Comparison of ENCODE assay signal across 1 cellular context in the genomic region with DNA sequence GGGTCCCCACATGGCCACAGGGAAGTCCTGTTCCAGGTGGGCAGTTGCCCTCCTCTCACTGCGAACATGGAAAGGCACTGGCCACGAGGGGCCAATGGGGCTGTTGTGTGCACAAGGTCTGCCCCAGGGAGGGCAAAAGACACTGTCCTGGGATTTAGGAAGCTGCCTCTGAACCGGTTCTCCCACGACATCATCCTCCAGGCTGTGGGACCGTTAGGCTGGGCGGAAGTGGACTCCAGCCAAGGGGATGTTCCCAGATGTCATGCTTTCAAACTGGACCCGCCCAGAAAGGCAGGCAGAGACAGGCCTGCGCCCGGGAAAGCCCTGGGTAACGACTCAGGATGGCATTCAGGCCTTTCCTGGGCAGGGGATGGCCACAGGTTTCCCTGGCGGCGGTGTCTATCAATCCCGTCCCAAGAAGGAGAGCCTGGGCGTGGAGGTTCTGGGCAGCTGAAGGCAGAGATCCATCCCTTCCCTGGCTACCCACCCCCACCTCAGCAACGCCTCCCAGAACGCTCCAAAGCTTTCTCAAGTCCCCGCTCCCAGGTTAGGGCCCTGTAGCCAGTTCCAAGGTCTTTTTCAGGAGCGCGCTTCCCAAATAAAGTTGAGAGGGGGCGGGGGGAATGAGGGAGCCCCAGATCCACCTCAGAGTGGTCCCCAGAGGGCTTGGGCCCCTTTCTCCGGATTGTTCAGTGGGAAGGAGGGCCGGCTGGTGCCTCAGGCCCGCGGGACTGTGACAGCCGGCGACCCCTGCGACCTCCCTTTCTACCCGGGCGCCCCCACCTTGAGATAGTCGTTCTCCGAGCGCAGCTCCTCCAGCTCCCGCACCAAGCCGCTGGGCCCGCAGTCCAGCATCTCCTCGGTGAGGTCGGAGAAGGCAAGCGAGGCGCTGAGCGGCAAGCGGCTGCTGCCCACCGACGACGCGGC.
TF ChIP-seq lines count a peak whose summit lies in the region.

No MANE protein-coding gene starts in this region.

TF ChIP-seq in HepG2, 621 proteins besides CTCF, POLR2A, EP300 and RAD21 (continued from another document and continues in another):
- TF ChIP-seq, protein P1, sequence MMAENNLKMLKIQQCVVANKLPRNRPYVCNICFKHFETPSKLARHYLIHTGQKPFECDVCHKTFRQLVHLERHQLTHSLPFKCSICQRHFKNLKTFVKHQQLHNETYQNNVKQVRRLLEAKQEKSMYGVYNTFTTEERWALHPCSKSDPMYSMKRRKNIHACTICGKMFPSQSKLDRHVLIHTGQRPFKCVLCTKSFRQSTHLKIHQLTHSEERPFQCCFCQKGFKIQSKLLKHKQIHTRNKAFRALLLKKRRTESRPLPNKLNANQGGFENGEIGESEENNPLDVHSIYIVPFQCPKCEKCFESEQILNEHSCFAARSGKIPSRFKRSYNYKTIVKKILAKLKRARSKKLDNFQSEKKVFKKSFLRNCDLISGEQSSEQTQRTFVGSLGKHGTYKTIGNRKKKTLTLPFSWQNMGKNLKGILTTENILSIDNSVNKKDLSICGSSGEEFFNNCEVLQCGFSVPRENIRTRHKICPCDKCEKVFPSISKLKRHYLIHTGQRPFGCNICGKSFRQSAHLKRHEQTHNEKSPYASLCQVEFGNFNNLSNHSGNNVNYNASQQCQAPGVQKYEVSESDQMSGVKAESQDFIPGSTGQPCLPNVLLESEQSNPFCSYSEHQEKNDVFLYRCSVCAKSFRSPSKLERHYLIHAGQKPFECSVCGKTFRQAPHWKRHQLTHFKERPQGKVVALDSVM (CRISPR knock-in tag; IDR thresholded peaks at IDR 0.05): no peak
- TF ChIP-seq HNRNPL (IDR thresholded peaks at IDR 0.05; ENCODE audit: low read depth, low read length) (peak; percentile 94), NR2F2 (IDR thresholded peaks at IDR 0.05; ENCODE audit: borderline replicate concordance, low read depth) (no peak), SAP130 (CRISPR knock-in tag; IDR thresholded peaks at IDR 0.05; ENCODE audit: low read depth) (peak; percentile 94), TARDBP (CRISPR knock-in tag; IDR thresholded peaks at IDR 0.05) (peak; percentile 90), SP5 (CRISPR knock-in tag; IDR thresholded peaks at IDR 0.05; ENCODE audit: borderline replicate concordance, low read depth) (peak; percentile 80; the same call in 1 of the 2 replicates), NCOR1 (IDR thresholded peaks at IDR 0.05; ENCODE audit: borderline replicate concordance, low read length) (no peak), KDM5B (CRISPR knock-in tag; IDR thresholded peaks at IDR 0.05; ENCODE audit: borderline replicate concordance) (peak; percentile 19; the same call in 1 of the 2 replicates), ZSCAN20 (CRISPR knock-in tag; IDR thresholded peaks at IDR 0.05; ENCODE audit: borderline replicate concordance) (0 out of 2 replicates have a peak, but pooled peaks have one; percentile 24), ZSCAN29 (CRISPR knock-in tag; conservative IDR thresholded peaks at IDR 0.05) (peak; percentile 33; the same call in 1 of the 2 replicates), HNF4G (IDR thresholded peaks at IDR 0.05; ENCODE audit: borderline replicate concordance, low read depth, low read length) (0 out of 2 replicates have a peak, but pooled peaks have one; percentile 41), HNF4G (CRISPR knock-in tag; IDR thresholded peaks at IDR 0.05; ENCODE audit: borderline replicate concordance, low read depth) (no peak), ZNF883 (CRISPR knock-in tag; IDR thresholded peaks at IDR 0.05; ENCODE audit: not compliant biosample characterization) (peak; percentile 70), KMT2B (CRISPR knock-in tag; IDR thresholded peaks at IDR 0.05) (peak; percentile 77), ZNF260 (CRISPR knock-in tag; IDR thresholded peaks at IDR 0.05; ENCODE audit: borderline replicate concordance, low read depth) (no peak), XRCC5 (optimal IDR thresholded peaks at IDR 0.05; ENCODE audit: low read length) (peak; percentile 37), RCOR2 (CRISPR knock-in tag; IDR thresholded peaks at IDR 0.05) (peak; percentile 55; the same call in 1 of the 2 replicates), ZNF12 (CRISPR knock-in tag; IDR thresholded peaks at IDR 0.05) (no peak), ZNF564 (CRISPR knock-in tag; IDR thresholded peaks at IDR 0.05) (0 out of 2 replicates have a peak, but pooled peaks have one; percentile 17), ZNF891 (CRISPR knock-in tag; IDR thresholded peaks at IDR 0.05) (peak; percentile 61), MED13 (CRISPR knock-in tag; IDR thresholded peaks at IDR 0.05) (0 out of 2 replicates have a peak, but pooled peaks have one; percentile 50)
- TF ChIP-seq, protein P2, sequence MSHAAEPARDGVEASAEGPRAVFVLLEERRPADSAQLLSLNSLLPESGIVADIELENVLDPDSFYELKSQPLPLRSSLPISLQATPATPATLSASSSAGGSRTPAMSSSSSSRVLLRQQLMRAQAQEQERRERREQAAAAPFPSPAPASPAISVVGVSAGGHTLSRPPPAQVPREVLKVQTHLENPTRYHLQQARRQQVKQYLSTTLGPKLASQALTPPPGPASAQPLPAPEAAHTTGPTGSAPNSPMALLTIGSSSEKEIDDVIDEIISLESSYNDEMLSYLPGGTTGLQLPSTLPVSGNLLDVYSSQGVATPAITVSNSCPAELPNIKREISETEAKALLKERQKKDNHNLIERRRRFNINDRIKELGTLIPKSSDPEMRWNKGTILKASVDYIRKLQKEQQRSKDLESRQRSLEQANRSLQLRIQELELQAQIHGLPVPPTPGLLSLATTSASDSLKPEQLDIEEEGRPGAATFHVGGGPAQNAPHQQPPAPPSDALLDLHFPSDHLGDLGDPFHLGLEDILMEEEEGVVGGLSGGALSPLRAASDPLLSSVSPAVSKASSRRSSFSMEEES (CRISPR knock-in tag; IDR thresholded peaks at IDR 0.05): 0 out of 2 replicates have a peak, but pooled peaks have one; percentile 16
- TF ChIP-seq, protein P3, sequence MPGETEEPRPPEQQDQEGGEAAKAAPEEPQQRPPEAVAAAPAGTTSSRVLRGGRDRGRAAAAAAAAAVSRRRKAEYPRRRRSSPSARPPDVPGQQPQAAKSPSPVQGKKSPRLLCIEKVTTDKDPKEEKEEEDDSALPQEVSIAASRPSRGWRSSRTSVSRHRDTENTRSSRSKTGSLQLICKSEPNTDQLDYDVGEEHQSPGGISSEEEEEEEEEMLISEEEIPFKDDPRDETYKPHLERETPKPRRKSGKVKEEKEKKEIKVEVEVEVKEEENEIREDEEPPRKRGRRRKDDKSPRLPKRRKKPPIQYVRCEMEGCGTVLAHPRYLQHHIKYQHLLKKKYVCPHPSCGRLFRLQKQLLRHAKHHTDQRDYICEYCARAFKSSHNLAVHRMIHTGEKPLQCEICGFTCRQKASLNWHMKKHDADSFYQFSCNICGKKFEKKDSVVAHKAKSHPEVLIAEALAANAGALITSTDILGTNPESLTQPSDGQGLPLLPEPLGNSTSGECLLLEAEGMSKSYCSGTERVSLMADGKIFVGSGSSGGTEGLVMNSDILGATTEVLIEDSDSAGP (CRISPR knock-in tag; IDR thresholded peaks at IDR 0.05; ENCODE audit: borderline replicate concordance): peak; percentile 85; the same call in 1 of the 2 replicates
- TF ChIP-seq, protein P4, sequence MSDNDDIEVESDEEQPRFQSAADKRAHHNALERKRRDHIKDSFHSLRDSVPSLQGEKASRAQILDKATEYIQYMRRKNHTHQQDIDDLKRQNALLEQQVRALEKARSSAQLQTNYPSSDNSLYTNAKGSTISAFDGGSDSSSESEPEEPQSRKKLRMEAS (IDR thresholded peaks at IDR 0.05): peak; percentile 79
- TF ChIP-seq, protein P5, sequence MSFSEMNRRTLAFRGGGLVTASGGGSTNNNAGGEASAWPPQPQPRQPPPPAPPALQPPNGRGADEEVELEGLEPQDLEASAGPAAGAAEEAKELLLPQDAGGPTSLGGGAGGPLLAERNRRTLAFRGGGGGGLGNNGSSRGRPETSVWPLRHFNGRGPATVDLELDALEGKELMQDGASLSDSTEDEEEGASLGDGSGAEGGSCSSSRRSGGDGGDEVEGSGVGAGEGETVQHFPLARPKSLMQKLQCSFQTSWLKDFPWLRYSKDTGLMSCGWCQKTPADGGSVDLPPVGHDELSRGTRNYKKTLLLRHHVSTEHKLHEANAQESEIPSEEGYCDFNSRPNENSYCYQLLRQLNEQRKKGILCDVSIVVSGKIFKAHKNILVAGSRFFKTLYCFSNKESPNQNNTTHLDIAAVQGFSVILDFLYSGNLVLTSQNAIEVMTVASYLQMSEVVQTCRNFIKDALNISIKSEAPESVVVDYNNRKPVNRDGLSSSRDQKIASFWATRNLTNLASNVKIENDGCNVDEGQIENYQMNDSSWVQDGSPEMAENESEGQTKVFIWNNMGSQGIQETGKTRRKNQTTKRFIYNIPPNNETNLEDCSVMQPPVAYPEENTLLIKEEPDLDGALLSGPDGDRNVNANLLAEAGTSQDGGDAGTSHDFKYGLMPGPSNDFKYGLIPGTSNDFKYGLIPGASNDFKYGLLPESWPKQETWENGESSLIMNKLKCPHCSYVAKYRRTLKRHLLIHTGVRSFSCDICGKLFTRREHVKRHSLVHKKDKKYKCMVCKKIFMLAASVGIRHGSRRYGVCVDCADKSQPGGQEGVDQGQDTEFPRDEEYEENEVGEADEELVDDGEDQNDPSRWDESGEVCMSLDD (CRISPR knock-in tag; IDR thresholded peaks at IDR 0.05; ENCODE audit: borderline replicate concordance): no peak
- TF ChIP-seq, protein P6, sequence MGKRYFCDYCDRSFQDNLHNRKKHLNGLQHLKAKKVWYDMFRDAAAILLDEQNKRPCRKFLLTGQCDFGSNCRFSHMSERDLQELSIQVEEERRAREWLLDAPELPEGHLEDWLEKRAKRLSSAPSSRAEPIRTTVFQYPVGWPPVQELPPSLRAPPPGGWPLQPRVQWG (CRISPR knock-in tag; IDR thresholded peaks at IDR 0.05; ENCODE audit: borderline replicate concordance, low read depth): no peak
- TF ChIP-seq, protein P7, sequence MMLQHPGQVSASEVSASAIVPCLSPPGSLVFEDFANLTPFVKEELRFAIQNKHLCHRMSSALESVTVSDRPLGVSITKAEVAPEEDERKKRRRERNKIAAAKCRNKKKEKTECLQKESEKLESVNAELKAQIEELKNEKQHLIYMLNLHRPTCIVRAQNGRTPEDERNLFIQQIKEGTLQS (CRISPR knock-in tag; IDR thresholded peaks at IDR 0.05): no peak
- TF ChIP-seq, protein P8, sequence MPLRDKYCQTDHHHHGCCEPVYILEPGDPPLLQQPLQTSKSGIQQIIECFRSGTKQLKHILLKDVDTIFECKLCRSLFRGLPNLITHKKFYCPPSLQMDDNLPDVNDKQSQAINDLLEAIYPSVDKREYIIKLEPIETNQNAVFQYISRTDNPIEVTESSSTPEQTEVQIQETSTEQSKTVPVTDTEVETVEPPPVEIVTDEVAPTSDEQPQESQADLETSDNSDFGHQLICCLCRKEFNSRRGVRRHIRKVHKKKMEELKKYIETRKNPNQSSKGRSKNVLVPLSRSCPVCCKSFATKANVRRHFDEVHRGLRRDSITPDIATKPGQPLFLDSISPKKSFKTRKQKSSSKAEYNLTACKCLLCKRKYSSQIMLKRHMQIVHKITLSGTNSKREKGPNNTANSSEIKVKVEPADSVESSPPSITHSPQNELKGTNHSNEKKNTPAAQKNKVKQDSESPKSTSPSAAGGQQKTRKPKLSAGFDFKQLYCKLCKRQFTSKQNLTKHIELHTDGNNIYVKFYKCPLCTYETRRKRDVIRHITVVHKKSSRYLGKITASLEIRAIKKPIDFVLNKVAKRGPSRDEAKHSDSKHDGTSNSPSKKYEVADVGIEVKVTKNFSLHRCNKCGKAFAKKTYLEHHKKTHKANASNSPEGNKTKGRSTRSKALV (CRISPR knock-in tag; IDR thresholded peaks at IDR 0.05): peak; percentile 85; the same call in 1 of the 2 replicates
- TF ChIP-seq, protein P9, sequence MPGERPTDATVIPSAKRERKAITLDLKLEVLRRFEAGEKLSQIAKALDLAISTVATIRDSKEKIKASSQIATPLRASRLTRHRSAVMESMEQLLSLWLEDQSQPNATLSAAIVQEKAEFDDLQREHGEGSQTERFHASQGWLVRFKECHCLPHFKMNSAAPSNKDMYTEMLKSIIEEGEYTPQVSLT (CRISPR knock-in tag; IDR thresholded peaks at IDR 0.05; ENCODE audit: borderline replicate concordance, low read depth): no peak
- TF ChIP-seq, protein P10, sequence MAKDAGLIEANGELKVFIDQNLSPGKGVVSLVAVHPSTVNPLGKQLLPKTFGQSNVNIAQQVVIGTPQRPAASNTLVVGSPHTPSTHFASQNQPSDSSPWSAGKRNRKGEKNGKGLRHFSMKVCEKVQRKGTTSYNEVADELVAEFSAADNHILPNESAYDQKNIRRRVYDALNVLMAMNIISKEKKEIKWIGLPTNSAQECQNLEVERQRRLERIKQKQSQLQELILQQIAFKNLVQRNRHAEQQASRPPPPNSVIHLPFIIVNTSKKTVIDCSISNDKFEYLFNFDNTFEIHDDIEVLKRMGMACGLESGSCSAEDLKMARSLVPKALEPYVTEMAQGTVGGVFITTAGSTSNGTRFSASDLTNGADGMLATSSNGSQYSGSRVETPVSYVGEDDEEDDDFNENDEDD (CRISPR knock-in tag; IDR thresholded peaks at IDR 0.05; ENCODE audit: borderline replicate concordance): peak; percentile 69; the same call in 1 of the 2 replicates
- TF ChIP-seq, protein P11, sequence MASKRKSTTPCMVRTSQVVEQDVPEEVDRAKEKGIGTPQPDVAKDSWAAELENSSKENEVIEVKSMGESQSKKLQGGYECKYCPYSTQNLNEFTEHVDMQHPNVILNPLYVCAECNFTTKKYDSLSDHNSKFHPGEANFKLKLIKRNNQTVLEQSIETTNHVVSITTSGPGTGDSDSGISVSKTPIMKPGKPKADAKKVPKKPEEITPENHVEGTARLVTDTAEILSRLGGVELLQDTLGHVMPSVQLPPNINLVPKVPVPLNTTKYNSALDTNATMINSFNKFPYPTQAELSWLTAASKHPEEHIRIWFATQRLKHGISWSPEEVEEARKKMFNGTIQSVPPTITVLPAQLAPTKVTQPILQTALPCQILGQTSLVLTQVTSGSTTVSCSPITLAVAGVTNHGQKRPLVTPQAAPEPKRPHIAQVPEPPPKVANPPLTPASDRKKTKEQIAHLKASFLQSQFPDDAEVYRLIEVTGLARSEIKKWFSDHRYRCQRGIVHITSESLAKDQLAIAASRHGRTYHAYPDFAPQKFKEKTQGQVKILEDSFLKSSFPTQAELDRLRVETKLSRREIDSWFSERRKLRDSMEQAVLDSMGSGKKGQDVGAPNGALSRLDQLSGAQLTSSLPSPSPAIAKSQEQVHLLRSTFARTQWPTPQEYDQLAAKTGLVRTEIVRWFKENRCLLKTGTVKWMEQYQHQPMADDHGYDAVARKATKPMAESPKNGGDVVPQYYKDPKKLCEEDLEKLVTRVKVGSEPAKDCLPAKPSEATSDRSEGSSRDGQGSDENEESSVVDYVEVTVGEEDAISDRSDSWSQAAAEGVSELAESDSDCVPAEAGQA (IDR thresholded peaks at IDR 0.05; ENCODE audit: low read depth): no peak; the same call in 1 of the 2 replicates
- TF ChIP-seq, protein P11 (CRISPR knock-in tag; IDR thresholded peaks at IDR 0.05; ENCODE audit: borderline replicate concordance): no peak
